ENCODE assay signal across 1 cellular context in genomic region chr4:145101091-145101490, GRCh38.
TF ChIP-seq lines count a peak whose summit lies in the region.

No MANE protein-coding gene starts in this region.

TF ChIP-seq in HepG2, 621 proteins besides CTCF, POLR2A, EP300 and RAD21:
- TF ChIP-seq KAT2B (IDR thresholded peaks at IDR 0.05; ENCODE audit: borderline replicate concordance, low read depth, low read length) (peak; percentile 55; the same call in 1 of the 2 replicates), ZSCAN9 (CRISPR knock-in tag; IDR thresholded peaks at IDR 0.05; ENCODE audit: borderline replicate concordance) (no peak)
